Comparison of ENCODE assay signal across 12 cellular contexts in genomic region chr12:12902036-12902435, GRCh38. TPM values are rescaled to one million over a fixed set of nuclear protein-coding genes. Genes with fewer than 3 reads are reported as not detected.
DNase-seq lines count a peak whose midpoint lies in the region; ATAC-seq, FAIRE-seq and TF ChIP-seq lines count a peak whose summit lies in the region.
"Had no signal": no experiment of that assay in that cellular context is flagged by ENCODE, and none has a peak within 500 bp of the region (broad histone marks: within the 10 kb centered on the region; RNA-seq: fewer than 3 reads in every experiment).

No MANE protein-coding gene starts in this region.

- intact Hi-C loops in breast epithelium (cut with DNase I; ENCODE audit: low total_unique reads): no loop called here

- no peak overlapping the region for H3K4me3 Mint-ChIP-seq in activated CD4-positive, alpha-beta memory T cell treated with anti-CD3 and anti-CD28 coated beads, Interleukin-2, amount 10 ng/mL, durations not matched to agents 7 days and 5 days
- H3K4me3 Mint-ChIP-seq: activated CD4-positive, alpha-beta memory T cell treated with anti-CD3 and anti-CD28 coated beads for 36 hours had no signal

- ATAC-seq in thoracic aorta (ENCODE audit: insufficient number of reproducible peaks, low FRiP score, low read depth): no peak

- H3K4me1 Mint-ChIP-seq in activated CD4-positive, alpha-beta memory T cell treated with anti-CD3 and anti-CD28 coated beads, Interleukin-2, amount 10 ng/mL, durations not matched to agents 7 days and 5 days: peaks cover 24% of the 10 kb centered on the region

- H3K27me3 Mint-ChIP-seq in activated CD4-positive, alpha-beta memory T cell treated with anti-CD3 and anti-CD28 coated beads, Interleukin-2, amount 10 ng/mL, durations not matched to agents 7 days and 5 days: peaks cover 26% of the 10 kb centered on the region

- H3K4me3 ChIP-seq in breast epithelium: no peak overlapping the region
- peak overlapping the region; percentile 69 for H3K4me3 ChIP-seq in thoracic aorta
- H3K4me3 ChIP-seq: SK-N-MC had no signal

- no peak overlapping the region for H3K27ac Mint-ChIP-seq in activated CD4-positive, alpha-beta memory T cell treated with anti-CD3 and anti-CD28 coated beads, Interleukin-2, amount 10 ng/mL, durations not matched to agents 7 days and 5 days
- H3K27ac Mint-ChIP-seq: activated CD4-positive, alpha-beta memory T cell treated with anti-CD3 and anti-CD28 coated beads for 36 hours had no signal

- POLR2A ChIA-PET in activated CD4-positive, alpha-beta memory T cell treated with anti-CD3 and anti-CD28 coated beads, Interleukin-2, amount 10 ng/mL, durations not matched to agents 7 days and 5 days (lab: Charles Lee): no interaction called here

- no peak for TF ChIP-seq POLR2A in breast epithelium (IDR thresholded peaks at IDR 0.05)

- H3K4me1 ChIP-seq in breast epithelium (no peaks in the 10 kb centered on the region), thoracic aorta (ENCODE audit: control insufficient read depth in 1 of 2, low read depth in 2 of 2) (peaks cover 46 to 75% of the 10 kb centered on the region in 2 donors)

- DNase-seq in HT1080 (ENCODE audit: low read depth): peak; percentile 69
- DNase-seq in breast epithelium (ENCODE audit: low spot score in 2 of 2): no peak
- DNase-seq in iris pigment epithelial cell (ENCODE audit: low read depth): peak; percentile 86
- DNase-seq in thoracic aorta (ENCODE audit: low spot score): no peak
- DNase-seq in frontal cortex (ENCODE audit: low spot score in 2 of 2): no peak
- no peak for DNase-seq in OCI-M1 (lab: John Stamatoyannopoulos, UW)
- no peak for DNase-seq in NCI-H2029 treated with DMSO at 0.1 percent for 48 hours (lab: John Stamatoyannopoulos, UW)
- no peak for DNase-seq in activated CD4-positive, alpha-beta memory T cell treated with anti-CD3 and anti-CD28 coated beads, Interleukin-2, amount 10 ng/mL, durations not matched to agents 7 days and 5 days

- no peak for FAIRE-seq in frontal cortex (lab: Jason Lieb, UNC)

- H3K36me3 Mint-ChIP-seq in activated CD4-positive, alpha-beta memory T cell treated with anti-CD3 and anti-CD28 coated beads, Interleukin-2, amount 10 ng/mL, durations not matched to agents 7 days and 5 days (ENCODE audit: low read depth): no peaks in the 10 kb centered on the region
- H3K36me3 Mint-ChIP-seq: activated CD4-positive, alpha-beta memory T cell treated with anti-CD3 and anti-CD28 coated beads for 36 hours had no signal

- H3K27ac ChIP-seq in breast epithelium (peak overlapping the region; percentile 45 to 58), thoracic aorta (peak overlapping the region; percentile 94)
- H3K27ac ChIP-seq: KMS-11, SK-N-MC had no signal

- H3K27me3 ChIP-seq in breast epithelium (no peaks in the 10 kb centered on the region), thoracic aorta (replicated peaks; ENCODE audit: insufficient read depth) (no peaks in the 10 kb centered on the region)

- no peaks in the 10 kb centered on the region for H3K9me3 Mint-ChIP-seq in activated CD4-positive, alpha-beta memory T cell treated with anti-CD3 and anti-CD28 coated beads, Interleukin-2, amount 10 ng/mL, durations not matched to agents 7 days and 5 days
- H3K9me3 Mint-ChIP-seq: activated CD4-positive, alpha-beta memory T cell treated with anti-CD3 and anti-CD28 coated beads for 36 hours had no signal

- CTCF ChIA-PET in activated CD4-positive, alpha-beta memory T cell treated with anti-CD3 and anti-CD28 coated beads, Interleukin-2, amount 10 ng/mL, durations not matched to agents 7 days and 5 days (lab: Charles Lee): no interaction called here

- no peak for TF ChIP-seq CTCF in breast epithelium (IDR thresholded peaks at IDR 0.05)
- no peak for TF ChIP-seq CTCF in thoracic aorta (IDR thresholded peaks at IDR 0.05)

- no peaks in the 10 kb centered on the region for H3K36me3 ChIP-seq in breast epithelium
- H3K36me3 ChIP-seq in thoracic aorta: no peaks in the 10 kb centered on the region

- H3K9me3 ChIP-seq in breast epithelium (no peaks in the 10 kb centered on the region), thoracic aorta (no peaks in the 10 kb centered on the region)

RNA-seq across cellular contexts. Expression of gene GPRC5A, which starts 10.7 kb away (rescaled TPM):
- 19.8 and 21.7 TPM in 2 replicates for total RNA-seq in HT1080 (2014; rRNA removed; shearing (Covaris generic))
- polyA plus RNA-seq in HT1080 (2015; cell fraction: cytosol; rRNA removed): 62.9 and 66.4 TPM in 2 replicates
- polyA plus RNA-seq in HT1080 (2015; cell fraction: nucleus; rRNA removed): 148 and 163 TPM in 2 replicates
- total RNA-seq in breast epithelium: 10 to 100 TPM; 10.9 to 40.1 (median 21.6) TPM
- 100 to 1,000 TPM in 1 of 2 donors, 10 to 100 TPM in 1; 42.8 to 123 TPM for total RNA-seq in thoracic aorta
- total RNA-seq in frontal cortex: under 0.01 TPM
- total RNA-seq in activated CD4-positive, alpha-beta memory T cell treated with anti-CD3 and anti-CD28 coated beads, Interleukin-2, amount 10 ng/mL, durations not matched to agents 7 days and 5 days: under 1 TPM; 0.03 to 0.05 TPM

RNA-seq across cellular contexts. Expression of gene GPRC5D, which starts 49.9 kb away (rescaled TPM):
- total RNA-seq in HT1080 (2014; rRNA removed; shearing (Covaris generic)): not detected in 2 replicates
- not detected in 2 replicates for polyA plus RNA-seq in HT1080 (2015; cell fraction: cytosol; rRNA removed)
- polyA plus RNA-seq in HT1080 (2015; cell fraction: nucleus; rRNA removed): 0.17 TPM in 1 of 2 replicates, not detected in the other
- total RNA-seq in breast epithelium (not detected), thoracic aorta (not detected), frontal cortex (not detected)
- 1 to 10 TPM in 1 of 2 experiments, under 1 TPM in 1; 0.73 to 1.6 TPM for total RNA-seq in activated CD4-positive, alpha-beta memory T cell treated with anti-CD3 and anti-CD28 coated beads, Interleukin-2, amount 10 ng/mL, durations not matched to agents 7 days and 5 days
- total RNA-seq: pulmonary artery endothelial cell had no signal

Comparison
In these comparisons a context has a peak if more than half of its experiments do, and no peak if none do; other contexts are left out.
1. DNase-seq: peak in HT1080 (single experiment) and iris pigment epithelial cell (single experiment); none in breast epithelium (0 of 2), thoracic aorta (single experiment), frontal cortex (0 of 2), OCI-M1 (single experiment), NCI-H2029 treated with DMSO at 0.1 percent for 48 hours (single experiment) and activated CD4-positive, alpha-beta memory T cell treated with anti-CD3 and anti-CD28 coated beads, Interleukin-2, amount 10 ng/mL, durations not matched to agents 7 days and 5 days (single experiment).
2. RNA of gene GPRC5A, which starts 10.7 kb away (total RNA-seq): 42.8 to 123 TPM in thoracic aorta, 19.8 to 21.7 TPM in HT1080 and 10.9 to 40.1 TPM in breast epithelium; 0.03 to 0.05 TPM in activated CD4-positive, alpha-beta memory T cell treated with anti-CD3 and anti-CD28 coated beads, Interleukin-2, amount 10 ng/mL, durations not matched to agents 7 days and 5 days and under 0.01 TPM in frontal cortex (single experiment); every median in the first group is over 10 times any median in the second.